8 cellular contexts compared by ENCODE assay signal in genomic region chr22:30609260-30610185, GRCh38. TPM values are rescaled to one million over a fixed set of nuclear protein-coding genes. Genes with fewer than 3 reads are reported as not detected.
DNase-seq lines count a peak whose midpoint lies in the region; ATAC-seq and TF ChIP-seq lines count a peak whose summit lies in the region.

No MANE protein-coding gene starts in this region.

- peaks cover 1% of the 10 kb centered on the region for H3K79me1 ChIP-seq in mesenchymal stem cell (replicated peaks; ENCODE audit: low read length, poor library complexity, severe bottlenecking)

- no peaks in the 10 kb centered on the region for H4K20me1 ChIP-seq in OCI-LY7 (ENCODE audit: insufficient read depth, low read length)

- no TSS peak for BruUV-seq in OCI-LY7 (replicated peaks; lab: Mats Ljungman, UMichigan)

- H3K18ac ChIP-seq in mesenchymal stem cell (ENCODE audit: low read depth in 1 of 2, low read length in 2 of 2), result peak overlapping the region; percentile 76 to 79

- peak overlapping the region; percentile 85 for H4K8ac ChIP-seq in mesenchymal stem cell (ENCODE audit: low read length)

- H3K14ac ChIP-seq in mesenchymal stem cell (ENCODE audit: low read length in 2 of 2), result peak overlapping the region in 1 of 2 experiments; percentile 9

- CTCF ChIA-PET in OCI-LY7 (lab: Charles Lee; ENCODE audit: unreplicated experiment), result no interaction called here

- no peaks in the 10 kb centered on the region for H3K9me2 ChIP-seq in OCI-LY7 (ENCODE audit: insufficient read depth, low read length)

- H3K23ac ChIP-seq in mesenchymal stem cell (ENCODE audit: low read length in 2 of 2), result no peak overlapping the region

- peak overlapping the region; percentile 10 for H2AK5ac ChIP-seq in mesenchymal stem cell (ENCODE audit: low read length, severe bottlenecking)

- H3K4me2 ChIP-seq in OCI-LY7 (ENCODE audit: low read length), result no peak overlapping the region
- no peak overlapping the region for H3K4me2 ChIP-seq in mesenchymal stem cell (ENCODE audit: low read length, poor library complexity, severe bottlenecking)

- H3K4me3 ChIP-seq in OCI-LY7 (ENCODE audit: low read depth, low read length, poor library complexity, severe bottlenecking), result no peak overlapping the region
- no peak overlapping the region for H3K4me3 ChIP-seq in choroid plexus epithelial cell (ENCODE audit: low read depth, low read length)
- peak overlapping the region in 1 of 2 experiments; percentile 47 for H3K4me3 ChIP-seq in mesenchymal stem cell (ENCODE audit: insufficient read depth in 1 of 2, low read depth in 1 of 2, low read length in 2 of 2)
- peak overlapping the region in 1 of 2 donors; percentile 10 for H3K4me3 ChIP-seq in vagina

- DNase-seq in Ammon's horn (ENCODE audit: low spot score) (peak; percentile 41), OCI-LY7 (ENCODE audit: low spot score) (no peak), choroid plexus epithelial cell (ENCODE audit: low read depth) (peak; percentile 91), mesenchymal stem cell (peak; percentile 94), vagina (ENCODE audit: extremely low spot score in 2 of 2) (no peak), NCI-H2081 (lab: John Stamatoyannopoulos, UW) (no peak), NCI-H2107 treated with DMSO at 0.1 percent for 48 hours (lab: John Stamatoyannopoulos, UW; ENCODE audit: unreplicated experiment) (no peak)

- H2BK5ac ChIP-seq in mesenchymal stem cell (ENCODE audit: low read depth, low read length, poor library complexity, severe bottlenecking), result no peak overlapping the region

- TF ChIP-seq CTCF in OCI-LY7 (conservative IDR thresholded peaks at IDR 0.05; ENCODE audit: low read length) (no peak), choroid plexus epithelial cell (conservative IDR thresholded peaks at IDR 0.05; ENCODE audit: low read depth, low read length) (no peak), vagina (IDR thresholded peaks at IDR 0.05) (no peak)

- ATAC-seq in GM21381 (IDR thresholded peaks at IDR 0.05; ENCODE audit: unreplicated experiment), result peak; percentile 41

- H3K4ac ChIP-seq in mesenchymal stem cell (ENCODE audit: low read depth in 1 of 2, low read length in 2 of 2), result peak overlapping the region; percentile 41 to 64

- H3K79me2 ChIP-seq in OCI-LY7 (ENCODE audit: insufficient read depth, low read depth, low read length), result no peaks in the 10 kb centered on the region

- intact Hi-C loops in OCI-LY7 (cut with micrococcal nuclease; ENCODE audit: unreplicated experiment) (loop anchor here (5.0 kb wide), 1 partner anchor 172 kb away; no protein-coding TSS in a partner anchor), vagina (cut with DNase I) (no loop called here)

- peak overlapping the region; percentile 81 to 87 for H2BK12ac ChIP-seq in mesenchymal stem cell (ENCODE audit: low read length in 2 of 2)

- POLR2A ChIA-PET in OCI-LY7 (lab: Charles Lee), result interaction anchor here (1.5 kb wide), 1 partner anchor 9 kb away, joined by 4 read pairs; no protein-coding TSS in a partner anchor

- no peak for TF ChIP-seq POLR2A in vagina (IDR thresholded peaks at IDR 0.05)

- H2AFZ ChIP-seq in OCI-LY7 (ENCODE audit: low read length), result peak overlapping the region; percentile 21; the same call in 1 of the 2 replicates
- H2AFZ ChIP-seq in mesenchymal stem cell (ENCODE audit: low read depth, low read length), result no peak overlapping the region

- H3K36me3 ChIP-seq in OCI-LY7 (ENCODE audit: insufficient read depth, low read length) (no peaks in the 10 kb centered on the region), mesenchymal stem cell (ENCODE audit: control insufficient read depth in 1 of 2, insufficient read depth in 2 of 2, low read depth in 1 of 2, low read length in 2 of 2) (peaks cover 0 to 19% of the 10 kb centered on the region in 2 experiments), vagina (no peaks in the 10 kb centered on the region)

- H2BK120ac ChIP-seq in mesenchymal stem cell (ENCODE audit: low read depth, low read length), result peak overlapping the region; percentile 50

- H3K27ac ChIP-seq in OCI-LY7 (ENCODE audit: low read depth, low read length, poor library complexity, severe bottlenecking) (no peak overlapping the region), mesenchymal stem cell (ENCODE audit: low read length, poor library complexity, severe bottlenecking) (peak overlapping the region; percentile 80), vagina (peak overlapping the region; percentile 81)

- WGBS in mesenchymal stem cell, result 45% methylated on average over 16 of the region's 17 CpGs

- peaks cover 36% of the 10 kb centered on the region for H3K4me1 ChIP-seq in OCI-LY7 (ENCODE audit: insufficient read depth, low read length, poor library complexity, severe bottlenecking)
- H3K4me1 ChIP-seq in mesenchymal stem cell (ENCODE audit: control insufficient read depth, insufficient read depth, low read depth, low read length), result peaks cover 28% of the 10 kb centered on the region
- peaks cover 49% of the 10 kb centered on the region for H3K4me1 ChIP-seq in vagina

- H3K9me3 ChIP-seq in OCI-LY7 (ENCODE audit: low read length) (no peaks in the 10 kb centered on the region), mesenchymal stem cell (ENCODE audit: control insufficient read depth, low read length) (no peaks in the 10 kb centered on the region), vagina (no peaks in the 10 kb centered on the region)

- H3K27me3 ChIP-seq in mesenchymal stem cell (ENCODE audit: control insufficient read depth in 1 of 2, insufficient read depth in 1 of 2, low read length in 2 of 2) (no peaks in the 10 kb centered on the region), vagina (no peaks in the 10 kb centered on the region)

- no peak overlapping the region for H2BK15ac ChIP-seq in mesenchymal stem cell (ENCODE audit: low read depth, poor library complexity, severe bottlenecking)

- H4K91ac ChIP-seq in mesenchymal stem cell (ENCODE audit: low read length), result peak overlapping the region; percentile 43

- peak overlapping the region; percentile 62 for H3K9ac ChIP-seq in mesenchymal stem cell (ENCODE audit: low read length)

RNA-seq across cellular contexts. Expression of gene TCN2, which starts 2.5 kb away (rescaled TPM):
- total RNA-seq in OCI-LY7 (2014; rRNA removed; shearing (Covaris generic)), result 0.23 TPM in 1 of 2 replicates, not detected in the other
- 3.4 and 3.8 TPM in 2 replicates for total RNA-seq in OCI-LY7 (2022)
- polyA plus RNA-seq in mesenchymal stem cell (2013, experiment 1 of 2), result 16.2 TPM
- polyA plus RNA-seq in mesenchymal stem cell (2013, experiment 2 of 2), result 16.3 TPM
- 20.4 TPM for total RNA-seq in vagina

RNA-seq across cellular contexts. Expression of gene PES1, which starts 17.8 kb away (rescaled TPM):
- 78.2 and 83.4 TPM in 2 replicates for total RNA-seq in OCI-LY7 (2014; rRNA removed; shearing (Covaris generic))
- total RNA-seq in OCI-LY7 (2022), result 78.5 and 107 TPM in 2 replicates
- polyA plus RNA-seq in mesenchymal stem cell (2013, experiment 1 of 2), result 48.9 TPM
- polyA plus RNA-seq in mesenchymal stem cell (2013, experiment 2 of 2), result 48.6 TPM
- total RNA-seq in vagina, result 75.6 TPM

RNA-seq across cellular contexts. Expression of gene SLC35E4, which starts 26.1 kb away (rescaled TPM):
- total RNA-seq in OCI-LY7 (2014; rRNA removed; shearing (Covaris generic)), result 3.0 and 4.0 TPM in 2 replicates
- total RNA-seq in OCI-LY7 (2022), result 2.3 and 3.0 TPM in 2 replicates
- polyA plus RNA-seq in mesenchymal stem cell (2013, experiment 1 of 2), result 4.1 TPM
- polyA plus RNA-seq in mesenchymal stem cell (2013, experiment 2 of 2), result 4.0 TPM
- total RNA-seq in vagina, result 6.4 TPM

RNA-seq across cellular contexts. Expression of gene GAL3ST1, which starts 35.1 kb away (rescaled TPM):
- total RNA-seq in OCI-LY7 (2014; rRNA removed; shearing (Covaris generic)), result not detected in 2 replicates
- total RNA-seq in OCI-LY7 (2022) (not detected in 2 replicates), vagina (not detected)
- not detected for polyA plus RNA-seq in mesenchymal stem cell (2013, experiment 1 of 2)
- not detected for polyA plus RNA-seq in mesenchymal stem cell (2013, experiment 2 of 2)

RNA-seq across cellular contexts. Expression of gene DUSP18, which starts 58.2 kb away (rescaled TPM):
- total RNA-seq in OCI-LY7 (2014; rRNA removed; shearing (Covaris generic)), result 2.2 and 5.0 TPM in 2 replicates
- total RNA-seq in OCI-LY7 (2022), result 6.4 and 7.5 TPM in 2 replicates
- 8.2 TPM for polyA plus RNA-seq in mesenchymal stem cell (2013, experiment 1 of 2)
- 8.3 TPM for polyA plus RNA-seq in mesenchymal stem cell (2013, experiment 2 of 2)
- total RNA-seq in vagina, result 7.4 TPM

Comparison
In these comparisons a context has a peak if more than half of its experiments do, and no peak if none do; other contexts are left out.
1. DNase-seq: peak in Ammon's horn (single experiment), choroid plexus epithelial cell (single experiment) and mesenchymal stem cell (single experiment); none in OCI-LY7 (single experiment), vagina (0 of 2), NCI-H2081 (0 of 2) and NCI-H2107 treated with DMSO at 0.1 percent for 48 hours (single experiment).